In the genomic region with DNA sequence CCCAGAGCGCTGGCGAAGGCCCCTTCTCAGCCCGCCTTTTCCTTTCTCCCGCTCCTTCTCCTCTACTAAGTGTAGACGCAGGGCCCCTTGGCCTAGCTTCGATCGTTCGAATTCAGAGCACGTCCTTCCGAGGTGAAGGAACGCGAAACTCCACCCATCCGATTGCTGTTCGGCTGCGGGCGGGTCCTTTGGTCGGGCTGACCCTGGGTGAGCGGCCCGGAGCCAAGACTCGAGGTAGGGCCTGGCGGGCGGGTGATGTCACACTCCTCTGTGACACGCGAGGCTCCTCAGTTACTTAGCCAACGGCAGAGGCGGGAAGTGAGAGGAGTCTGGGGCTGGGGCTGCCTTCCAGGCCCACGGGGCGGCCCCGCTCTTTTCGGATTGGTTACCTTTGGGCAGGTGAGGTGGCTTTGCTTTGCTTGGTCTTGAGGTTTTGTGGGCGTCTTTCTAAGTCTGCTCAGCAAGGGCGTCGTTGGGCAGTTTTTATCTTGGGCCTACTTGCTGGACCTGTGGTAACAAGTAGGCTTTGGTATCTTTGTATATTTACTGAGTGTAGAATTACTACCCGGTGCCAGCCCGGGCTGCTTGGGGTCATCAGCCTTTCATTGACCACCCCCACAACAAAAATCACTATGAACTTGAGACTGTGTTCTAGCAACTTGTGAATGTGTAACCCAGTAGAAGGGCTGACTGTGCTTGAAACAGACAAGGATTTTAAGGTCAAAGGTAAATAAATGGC, we compare ENCODE assay signal across 8 cellular contexts. TPM values are rescaled to one million over a fixed set of nuclear protein-coding genes. Genes with fewer than 3 reads are reported as not detected.
DNase-seq lines count a peak whose midpoint lies in the region; ATAC-seq and TF ChIP-seq lines count a peak whose summit lies in the region.

No MANE protein-coding gene starts in this region.

- peaks cover 0 to 5% (median 0%) of the 10 kb centered on the region in 4 donors for H3K36me3 ChIP-seq in upper lobe of left lung

- no peak for TF ChIP-seq CTCF in upper lobe of left lung (IDR thresholded peaks at IDR 0.05)

- WGBS in upper lobe of left lung, 2 donors = 0% methylated on average over 18 to 28 of the region's 35 CpGs

- H3K27ac ChIP-seq in upper lobe of left lung = peak overlapping the region; percentile 95 to 99 (median 98)

- H3K4me3 Mint-ChIP-seq in activated naive CD8-positive, alpha-beta T cell treated with anti-CD3 and anti-CD28 coated beads for 36 hours = peak overlapping the region; percentile 86

- intact Hi-C loops in Right ventricle myocardium superior (cut with DNase I) (no loop called here), posterior cingulate gyrus (cut with DNase I) (loop anchor here (1.0 to 5.0 kb wide), 2 partner anchors 35 to 69 kb away; a partner anchor contains a TSS)

- DNase-seq in Daoy (ENCODE audit: low read depth) (peak; percentile 93), KBM-7 (peak; percentile 90), SKM-1 treated with dmso at 0.1 percent for 144 hours (lab: John Stamatoyannopoulos, UW; ENCODE audit: unreplicated experiment) (peak; percentile 45), Right ventricle myocardium superior (peak; percentile 92), posterior cingulate gyrus (peak in 6 of 10 donors; percentile 38 to 93 (median 51)), upper lobe of left lung (peak; percentile 92 to 97)
- peak; percentile 92 for DNase-seq in activated naive CD8-positive, alpha-beta T cell treated with anti-CD3 and anti-CD28 coated beads for 36 hours

- in situ Hi-C loops in KBM-7 (cut with MboI; ENCODE audit: low pct_unique_long_range_greater_than_20kb, low sequenced_read_pairs) = no loop called here

- TF ChIP-seq POLR2A in upper lobe of left lung (IDR thresholded peaks at IDR 0.05) = no peak

- H3K27ac Mint-ChIP-seq in activated naive CD8-positive, alpha-beta T cell treated with anti-CD3 and anti-CD28 coated beads for 36 hours = peak overlapping the region; percentile 100

- peak in 1 of 4 donors; percentile 5 for TF ChIP-seq EP300 in upper lobe of left lung (IDR thresholded peaks at IDR 0.05)

- H3K27me3 ChIP-seq in upper lobe of left lung = no peaks in the 10 kb centered on the region

- peaks cover 43 to 57% (median 46%) of the 10 kb centered on the region in 4 donors for H3K4me1 ChIP-seq in upper lobe of left lung

- H3K36me3 Mint-ChIP-seq in activated naive CD8-positive, alpha-beta T cell treated with anti-CD3 and anti-CD28 coated beads for 36 hours = peaks cover 45% of the 10 kb centered on the region

- no peaks in the 10 kb centered on the region for H3K9me3 Mint-ChIP-seq in activated naive CD8-positive, alpha-beta T cell treated with anti-CD3 and anti-CD28 coated beads for 36 hours

- no peaks in the 10 kb centered on the region for H3K9me3 ChIP-seq in upper lobe of left lung

- H3K4me1 Mint-ChIP-seq in activated naive CD8-positive, alpha-beta T cell treated with anti-CD3 and anti-CD28 coated beads for 36 hours = peaks cover 35% of the 10 kb centered on the region

- peaks cover 3% of the 10 kb centered on the region for H3K27me3 Mint-ChIP-seq in activated naive CD8-positive, alpha-beta T cell treated with anti-CD3 and anti-CD28 coated beads for 36 hours

- peak; percentile 60 for ATAC-seq in GM21737 (IDR thresholded peaks at IDR 0.05; ENCODE audit: unreplicated experiment)
- peak; percentile 83 for ATAC-seq in Right ventricle myocardium superior (ENCODE audit: poor library complexity)
- peak; percentile 92 to 94 for ATAC-seq in upper lobe of left lung (ENCODE audit: low FRiP score in 2 of 2)

- peak overlapping the region; percentile 58 to 81 (median 68) for H3K4me3 ChIP-seq in upper lobe of left lung

RNA-seq across cellular contexts. Expression of a gene that starts 0.7 kb away (rescaled TPM):
- total RNA-seq in Daoy (2014; rRNA removed; shearing (Covaris generic)) = 379 and 454 TPM in 2 replicates
- 100 to 1,000 TPM; 400 to 410 TPM for total RNA-seq in activated naive CD8-positive, alpha-beta T cell treated with anti-CD3 and anti-CD28 coated beads for 36 hours
- 233 TPM for total RNA-seq in Right ventricle myocardium superior
- 100 to 1,000 TPM; 185 to 831 (median 594) TPM for total RNA-seq in upper lobe of left lung

RNA-seq across cellular contexts. Expression of a gene that starts 34.8 kb away (rescaled TPM):
- 41.9 and 51.7 TPM in 2 replicates for total RNA-seq in Daoy (2014; rRNA removed; shearing (Covaris generic))
- 10 to 100 TPM; 20.3 to 22.3 TPM for total RNA-seq in activated naive CD8-positive, alpha-beta T cell treated with anti-CD3 and anti-CD28 coated beads for 36 hours
- total RNA-seq in Right ventricle myocardium superior = 9.4 TPM
- total RNA-seq in upper lobe of left lung = 10 to 100 TPM; 13.0 to 46.7 (median 29.4) TPM

Comparison
In these comparisons a context has a peak if more than half of its experiments do, and no peak if none do; other contexts are left out.
1. Peak in every context shown above with its lines: DNase-seq, ATAC-seq, H3K4me3 ChIP-seq and H3K27ac ChIP-seq.